21 cellular contexts compared by ENCODE assay signal in genomic region chr12:71950404-71950803, GRCh38. TPM values are rescaled to one million over a fixed set of nuclear protein-coding genes. Genes with fewer than 3 reads are reported as not detected.
DNase-seq lines count a peak whose midpoint lies in the region; ATAC-seq and TF ChIP-seq lines count a peak whose summit lies in the region.
"Had no signal": no experiment of that assay in that cellular context is flagged by ENCODE, and none has a peak within 500 bp of the region (broad histone marks: within the 10 kb centered on the region; RNA-seq: fewer than 3 reads in every experiment).

No MANE protein-coding gene starts in this region.

- H3K4me3 ChIP-seq in HUES48 (ENCODE audit: low read depth, low read length): no peak overlapping the region
- H3K4me3 ChIP-seq: A549, GM23248 had no signal

- TF ChIP-seq CTCF in neural crest cell (conservative IDR thresholded peaks at IDR 0.05): no peak

- H3K27me3 Mint-ChIP-seq in activated T-helper 17 cell treated with anti-CD3 and anti-CD28 coated beads, Interleukin-2, amount 50 U/mL, for 72 hours: peaks cover 19% of the 10 kb centered on the region
- peaks cover 23% of the 10 kb centered on the region for H3K27me3 Mint-ChIP-seq in neural crest cell (ENCODE audit: low read depth)

- H3K9me3 ChIP-seq in HUES48 (ENCODE audit: control insufficient read depth, insufficient read depth, low read length): no peaks in the 10 kb centered on the region
- H3K9me3 ChIP-seq: A549, Caco-2 had no signal

- peaks cover 58% of the 10 kb centered on the region for H3K4me1 ChIP-seq in HUES48 (ENCODE audit: control insufficient read depth, insufficient read depth, low read length)
- H3K4me1 ChIP-seq: A549 had no signal

- peak overlapping the region; percentile 39 for H3K27ac Mint-ChIP-seq in activated T-helper 17 cell treated with anti-CD3 and anti-CD28 coated beads, Interleukin-2, amount 50 U/mL, for 72 hours
- H3K27ac Mint-ChIP-seq in neural crest cell (ENCODE audit: unreplicated experiment): peak overlapping the region; percentile 68
- H3K27ac Mint-ChIP-seq: CD4-positive, alpha-beta T cell; IgD-negative memory B cell had no signal

- H3K9ac ChIP-seq in HUES48 (ENCODE audit: low read depth, low read length): no peak overlapping the region
- H3K9ac ChIP-seq: GM23248 had no signal

- H3K4me3 Mint-ChIP-seq in activated T-helper 17 cell treated with anti-CD3 and anti-CD28 coated beads, Interleukin-2, amount 50 U/mL, for 72 hours: no peak overlapping the region
- no peak overlapping the region for H3K4me3 Mint-ChIP-seq in neural crest cell
- H3K4me3 Mint-ChIP-seq: CD4-positive, alpha-beta T cell; IgD-negative memory B cell had no signal

- H3K9me3 Mint-ChIP-seq in activated T-helper 17 cell treated with anti-CD3 and anti-CD28 coated beads, Interleukin-2, amount 50 U/mL, for 72 hours: no peaks in the 10 kb centered on the region
- H3K9me3 Mint-ChIP-seq in neural crest cell: no peaks in the 10 kb centered on the region
- H3K9me3 Mint-ChIP-seq: CD4-positive, alpha-beta T cell had no signal

- DNase-seq in NCI-H748 (lab: John Stamatoyannopoulos, UW; ENCODE audit: unreplicated experiment): peak; percentile 49
- no peak for DNase-seq in NCI-H748 treated with DMSO at 0.1 percent for 48 hours (lab: John Stamatoyannopoulos, UW)
- no peak for DNase-seq in neural crest cell (ENCODE audit: low read depth, low spot score)
- DNase-seq in activated CD8-positive, alpha-beta memory T cell treated with anti-CD3 and anti-CD28 coated beads, Interleukin-2, amount 50 U/mL, for 48 hours: no peak
- DNase-seq in SHP77 treated with DMSO at 0.1 percent for 48 hours (lab: John Stamatoyannopoulos, UW): no peak
- DNase-seq in DMS 273 (lab: John Stamatoyannopoulos, UW; ENCODE audit: unreplicated experiment): no peak
- DNase-seq: AML-193; Caco-2; CD4-positive, alpha-beta T cell; DMS153; DMS79; GDM1; GM23248; H7 had no signal

- no peaks in the 10 kb centered on the region for H3K36me3 ChIP-seq in HUES48 (ENCODE audit: control insufficient read depth, insufficient read depth, low read length)

- H3K27me3 ChIP-seq in HUES48 (ENCODE audit: control insufficient read depth, insufficient read depth, low read length): no peaks in the 10 kb centered on the region

- no peaks in the 10 kb centered on the region for H3K4me1 Mint-ChIP-seq in activated T-helper 17 cell treated with anti-CD3 and anti-CD28 coated beads, Interleukin-2, amount 50 U/mL, for 72 hours
- H3K4me1 Mint-ChIP-seq in neural crest cell: peaks cover 40% of the 10 kb centered on the region
- H3K4me1 Mint-ChIP-seq: IgD-negative memory B cell had no signal

- peak; percentile 74 for ATAC-seq in activated T-helper 17 cell treated with anti-CD3 and anti-CD28 coated beads, Interleukin-2, amount 50 U/mL, for 72 hours (replicated peaks)
- ATAC-seq: A549 had no signal

- H3K27ac ChIP-seq in HUES48 (ENCODE audit: low read depth, low read length): peak overlapping the region; percentile 88
- H3K27ac ChIP-seq: 22Rv1, A549, C4-2B, GM23248 had no signal

- H3K36me3 Mint-ChIP-seq in activated T-helper 17 cell treated with anti-CD3 and anti-CD28 coated beads, Interleukin-2, amount 50 U/mL, for 72 hours (ENCODE audit: low read depth): no peaks in the 10 kb centered on the region
- H3K36me3 Mint-ChIP-seq in neural crest cell (ENCODE audit: low read depth): no peaks in the 10 kb centered on the region
- H3K36me3 Mint-ChIP-seq: IgD-negative memory B cell had no signal

RNA-seq across cellular contexts. Expression of gene TPH2, which starts 11.8 kb away (rescaled TPM):
- total RNA-seq in activated T-helper 17 cell treated with anti-CD3 and anti-CD28 coated beads, Interleukin-2, amount 50 U/mL, for 72 hours: not detected
- total RNA-seq in neural crest cell: 0.09 and 0.23 TPM in 2 replicates
- total RNA-seq: Caco-2; CD4-positive, alpha-beta T cell; Daoy; GM23248; H7 had no signal
